Comparison of ENCODE assay signal across 23 cellular contexts in genomic region chr6:70184723-70185122, GRCh38.
"Had no signal": no experiment of that assay in that cellular context is flagged by ENCODE, and none has a peak within 500 bp of the region (broad histone marks: within the 10 kb centered on the region; RNA-seq: fewer than 3 reads in every experiment).

No MANE protein-coding gene starts in this region.

- DNase-seq: colonic mucosa; cortex of kidney; dermis blood vessel endothelial cell; dorsolateral prefrontal cortex; effector CD4-positive, alpha-beta T cell; effector CD8-positive, alpha-beta T cell; effector memory CD4-positive, alpha-beta T cell; effector memory CD8-positive, alpha-beta T cell; endodermal cell; erythroblast; esophagus squamous epithelium; foreskin fibroblast; foreskin keratinocyte; foreskin melanocyte; gastrocnemius medialis; glutamatergic neuron; head of caudate nucleus; heart left ventricle; heart right ventricle had no signal

- H3K27ac ChIP-seq: colonic mucosa, coronary artery, dorsolateral prefrontal cortex, epithelial cell of prostate, esophagus muscularis mucosa, esophagus squamous epithelium, foreskin keratinocyte, gastrocnemius medialis, gastroesophageal sphincter, heart left ventricle, heart right ventricle had no signal

- H3K36me3 ChIP-seq: colonic mucosa, esophagus muscularis mucosa, esophagus squamous epithelium, gastrocnemius medialis, gastroesophageal sphincter, heart left ventricle had no signal

- H3K9me3 ChIP-seq: colonic mucosa, esophagus squamous epithelium, gastrocnemius medialis, heart left ventricle had no signal

- H3K27me3 ChIP-seq: colonic mucosa, dorsolateral prefrontal cortex, esophagus muscularis mucosa, esophagus squamous epithelium, gastrocnemius medialis, gastroesophageal sphincter, heart left ventricle, heart right ventricle had no signal

- H3K4me3 ChIP-seq: colonic mucosa, coronary artery, dorsolateral prefrontal cortex, esophagus muscularis mucosa, esophagus squamous epithelium, gastrocnemius medialis, gastroesophageal sphincter, heart left ventricle, heart right ventricle had no signal
